Comparison of ENCODE assay signal across 18 cellular contexts in the genomic region with DNA sequence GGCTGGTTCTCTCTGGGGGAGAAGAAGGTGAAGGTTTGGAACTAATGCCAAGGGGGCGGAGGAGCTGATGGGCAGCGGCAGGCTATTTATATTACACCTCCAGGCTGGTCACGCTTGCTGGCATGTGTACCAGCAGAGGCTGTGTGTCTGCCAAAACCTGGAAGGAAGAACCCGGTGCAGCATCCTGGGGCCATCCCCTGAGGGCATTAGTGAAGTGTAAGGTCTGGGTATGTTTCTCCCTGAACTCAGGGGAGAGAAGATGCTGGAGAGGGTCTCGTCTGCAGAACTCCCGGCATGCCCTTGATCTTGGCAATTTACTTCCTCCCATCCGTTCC. TPM values are rescaled to one million over a fixed set of nuclear protein-coding genes. Genes with fewer than 3 reads are reported as not detected.
"Had no signal": no experiment of that assay in that cellular context is flagged by ENCODE, and none has a peak within 500 bp of the region (broad histone marks: within the 10 kb centered on the region; RNA-seq: fewer than 3 reads in every experiment).

No MANE protein-coding gene starts in this region.

- H3K9me3 ChIP-seq: ascending aorta, left lung, thoracic aorta had no signal

- H3K27ac ChIP-seq: ascending aorta, cardiac muscle cell, left lung, thoracic aorta had no signal

- H3K9me3 Mint-ChIP-seq: activated CD8-positive, alpha-beta T cell treated with anti-CD3 and anti-CD28 coated beads for 36 hours; activated naive CD8-positive, alpha-beta T cell treated with anti-CD3 and anti-CD28 coated beads, Interleukin-2, amount 10 ng/mL, durations not matched to agents 7 days and 5 days; activated T-cell treated with anti-CD3 and anti-CD28 coated beads, Interleukin-2, amount 50 U/mL, for 72 hours; nephron progenitor cell; stimulated activated naive CD8-positive, alpha-beta T cell treated with anti-CD3 and anti-CD28 coated beads, Interleukin-15, amount 100 ng/mL, for 72 hours had no signal

- DNase-seq: activated CD4-positive, alpha-beta T cell treated with anti-CD3 and anti-CD28 coated beads for 4 hours; activated CD8-positive, alpha-beta memory T cell treated with anti-CD3 and anti-CD28 coated beads, Interleukin-2, amount 50 U/mL, for 4 hours; activated CD8-positive, alpha-beta T cell treated with anti-CD3 and anti-CD28 coated beads for 36 hours; activated naive CD8-positive, alpha-beta T cell treated with anti-CD3 and anti-CD28 coated beads, Interleukin-2, amount 10 ng/mL, durations not matched to agents 7 days and 5 days; activated T-cell treated with anti-CD3 and anti-CD28 coated beads, Interleukin-2, amount 50 U/mL, for 72 hours; cortex of kidney; effector CD8-positive, alpha-beta T cell; foreskin melanocyte; islet precursor cell; left lung; mesenchymal stem cell; nephron progenitor cell; stimulated activated CD4-positive, alpha-beta T cell treated with anti-CD3 and anti-CD28 coated beads, Interleukin-4, amount 100 ng/mL, for 4 hours; stimulated activated naive CD8-positive, alpha-beta T cell treated with anti-CD3 and anti-CD28 coated beads, Interleukin-15, amount 100 ng/mL, for 72 hours had no signal

- H3K27ac Mint-ChIP-seq: activated CD8-positive, alpha-beta T cell treated with anti-CD3 and anti-CD28 coated beads for 36 hours; activated naive CD8-positive, alpha-beta T cell treated with anti-CD3 and anti-CD28 coated beads, Interleukin-2, amount 10 ng/mL, durations not matched to agents 7 days and 5 days; activated T-cell treated with anti-CD3 and anti-CD28 coated beads, Interleukin-2, amount 50 U/mL, for 72 hours; nephron progenitor cell; stimulated activated naive CD8-positive, alpha-beta T cell treated with anti-CD3 and anti-CD28 coated beads, Interleukin-15, amount 100 ng/mL, for 72 hours had no signal

- H3K36me3 ChIP-seq: ascending aorta, cardiac muscle cell, left lung, thoracic aorta had no signal

- H3K4me3 Mint-ChIP-seq: activated CD8-positive, alpha-beta T cell treated with anti-CD3 and anti-CD28 coated beads for 36 hours; activated naive CD8-positive, alpha-beta T cell treated with anti-CD3 and anti-CD28 coated beads, Interleukin-2, amount 10 ng/mL, durations not matched to agents 7 days and 5 days; activated T-cell treated with anti-CD3 and anti-CD28 coated beads, Interleukin-2, amount 50 U/mL, for 72 hours; nephron progenitor cell; stimulated activated naive CD8-positive, alpha-beta T cell treated with anti-CD3 and anti-CD28 coated beads, Interleukin-15, amount 100 ng/mL, for 72 hours had no signal

- H3K36me3 Mint-ChIP-seq: activated naive CD8-positive, alpha-beta T cell treated with anti-CD3 and anti-CD28 coated beads, Interleukin-2, amount 10 ng/mL, durations not matched to agents 7 days and 5 days had no signal

- ATAC-seq: activated CD8-positive, alpha-beta T cell treated with anti-CD3 and anti-CD28 coated beads for 36 hours; activated T-cell treated with anti-CD3 and anti-CD28 coated beads, Interleukin-2, amount 50 U/mL, for 72 hours; left lung; stimulated activated naive CD8-positive, alpha-beta T cell treated with anti-CD3 and anti-CD28 coated beads, Interleukin-15, amount 100 ng/mL, for 72 hours had no signal

- H3K4me3 ChIP-seq: ascending aorta, cardiac muscle cell, left lung, thoracic aorta had no signal

RNA-seq across cellular contexts. Expression of gene DISP3, which starts 5.3 kb away (rescaled TPM):
- total RNA-seq: ascending aorta, skeletal muscle tissue, thoracic aorta had no signal
